In the genomic region with DNA sequence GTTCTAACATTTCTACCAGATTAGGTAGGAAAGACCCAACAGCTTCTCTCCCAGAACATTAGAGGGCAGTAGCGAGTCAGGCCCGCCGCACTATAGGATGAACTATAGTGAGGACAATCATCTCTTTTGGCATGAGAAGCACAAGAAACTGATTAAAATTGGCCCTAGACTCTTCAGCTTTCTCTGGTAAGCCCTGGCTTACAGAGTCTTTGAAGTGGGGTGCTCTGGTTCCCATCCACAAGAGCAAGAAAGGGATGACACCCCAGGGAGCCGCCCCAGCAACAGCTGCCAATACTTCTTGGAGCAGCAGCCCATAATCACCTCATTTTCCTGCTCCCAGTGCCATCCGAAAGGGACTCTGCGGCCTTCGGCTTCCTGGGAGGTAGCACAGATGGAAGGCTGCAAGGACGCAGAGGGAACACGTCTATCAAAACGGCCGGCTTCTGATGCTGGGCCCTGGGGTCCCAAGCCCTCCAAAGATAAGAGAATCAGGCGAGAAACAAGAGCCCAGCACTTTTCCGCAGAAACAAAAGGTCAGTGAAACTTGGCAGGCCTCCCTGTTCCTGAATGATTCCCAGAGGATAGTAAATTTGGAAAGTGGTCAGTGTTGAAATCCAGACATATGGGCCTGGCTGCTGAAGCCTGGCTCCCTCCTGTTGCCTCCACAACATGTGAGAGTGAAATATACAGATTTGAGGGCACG, we compare ENCODE assay signal across 8 cellular contexts.
DNase-seq lines count a peak whose midpoint lies in the region; ATAC-seq and TF ChIP-seq lines count a peak whose summit lies in the region.

No MANE protein-coding gene starts in this region.

- no peaks in the 10 kb centered on the region for H3K27me3 ChIP-seq in CD8-positive, alpha-beta T cell (ENCODE audit: insufficient read depth, low read length)
- no peaks in the 10 kb centered on the region for H3K27me3 ChIP-seq in HAP-1 (ENCODE audit: low read depth)

- CTCF ChIA-PET in CD8-positive, alpha-beta T cell (lab: Charles Lee) = interaction anchor here (0.6 to 3.8 kb wide), 12 partner anchors 11 to 897 kb away, joined by 3 to 13 read pairs (median 5); no protein-coding TSS in a partner anchor
- CTCF ChIA-PET in OCI-LY7 (lab: Charles Lee; ENCODE audit: unreplicated experiment) = interaction anchor here (0.7 kb wide), 1 partner anchor 82 kb away, joined by 3 read pairs; no protein-coding TSS in a partner anchor
- CTCF ChIA-PET in MCF 10A (lab: Yijun Ruan, JAX) = interaction anchor here (0.5 to 5.5 kb wide), 28 partner anchors 8 to 501 kb away, joined by 3 to 105 read pairs (median 4); no protein-coding TSS in a partner anchor

- POLR2A ChIA-PET in CD8-positive, alpha-beta T cell (lab: Charles Lee) = no interaction called here
- POLR2A ChIA-PET in OCI-LY7 (lab: Charles Lee) (interaction anchor here (0.8 to 1.1 kb wide), 2 partner anchors 16 to 1149 kb away, joined by 3 to 5 read pairs; no protein-coding TSS in a partner anchor), MCF 10A (lab: Yijun Ruan, JAX) (interaction anchor here (0.7 kb wide), 1 partner anchor 49 kb away, joined by 4 read pairs; no protein-coding TSS in a partner anchor)

- no TSS peak for BruUV-seq in OCI-LY7 (replicated peaks; lab: Mats Ljungman, UMichigan)
- BruUV-seq in MCF 10A (replicated peaks; lab: Mats Ljungman, UMichigan) = no TSS peak

- no peak overlapping the region for H2AFZ ChIP-seq in OCI-LY7 (ENCODE audit: low read length)

- intact Hi-C loops in CD8-positive, alpha-beta T cell (cut with DNase I, micrococcal nuclease) = loop anchor here (1.0 to 5.0 kb wide), 2 partner anchors 85 to 435 kb away; no protein-coding TSS in a partner anchor
- intact Hi-C loops in OCI-LY7 (cut with micrococcal nuclease; ENCODE audit: unreplicated experiment) (loop anchor here (1.0 kb wide), 1 partner anchor 85 kb away; no protein-coding TSS in a partner anchor), MCF 10A (cut with micrococcal nuclease) (loop anchor here (1.0 to 5.0 kb wide), 3 partner anchors 85 to 435 kb away; no protein-coding TSS in a partner anchor)

- no peak overlapping the region for H3K4me3 ChIP-seq in CD8-positive, alpha-beta T cell (ENCODE audit: low read depth, low read length)
- no peak overlapping the region for H3K4me3 ChIP-seq in HAP-1
- no peak overlapping the region for H3K4me3 ChIP-seq in OCI-LY7 (ENCODE audit: low read depth, low read length, poor library complexity, severe bottlenecking)

- no peaks in the 10 kb centered on the region for H3K36me3 Mint-ChIP-seq in CD8-positive, alpha-beta T cell
- H3K36me3 Mint-ChIP-seq in MCF 10A (ENCODE audit: insufficient read depth, unreplicated experiment) = no peaks in the 10 kb centered on the region

- peak; percentile 49 for ATAC-seq in CD8-positive, alpha-beta T cell
- ATAC-seq in HG02981 (IDR thresholded peaks at IDR 0.05; ENCODE audit: unreplicated experiment) = no peak

- no peaks in the 10 kb centered on the region for H3K9me3 ChIP-seq in CD8-positive, alpha-beta T cell (ENCODE audit: low read length)
- H3K9me3 ChIP-seq in HAP-1 = no peaks in the 10 kb centered on the region
- no peaks in the 10 kb centered on the region for H3K9me3 ChIP-seq in OCI-LY7 (ENCODE audit: low read length)

- H3K79me2 ChIP-seq in OCI-LY7 (ENCODE audit: insufficient read depth, low read depth, low read length) = no peaks in the 10 kb centered on the region

- no peaks in the 10 kb centered on the region for H3K36me3 ChIP-seq in CD8-positive, alpha-beta T cell (ENCODE audit: insufficient read depth, low read length)
- no peaks in the 10 kb centered on the region for H3K36me3 ChIP-seq in HAP-1 (replicated peaks)
- H3K36me3 ChIP-seq in OCI-LY7 (ENCODE audit: insufficient read depth, low read length) = no peaks in the 10 kb centered on the region

- H3K9me2 ChIP-seq in OCI-LY7 (ENCODE audit: insufficient read depth, low read length) = no peaks in the 10 kb centered on the region

- no peak overlapping the region for H3K4me3 Mint-ChIP-seq in CD8-positive, alpha-beta T cell
- H3K4me3 Mint-ChIP-seq in MCF 10A (ENCODE audit: unreplicated experiment) = no peak overlapping the region

- H3K27ac Mint-ChIP-seq in CD8-positive, alpha-beta T cell = no peak overlapping the region
- no peak overlapping the region for H3K27ac Mint-ChIP-seq in MCF 10A (ENCODE audit: low read depth, unreplicated experiment)

- H3K4me1 ChIP-seq in CD8-positive, alpha-beta T cell (ENCODE audit: insufficient read depth, low read length) = no peaks in the 10 kb centered on the region
- H3K4me1 ChIP-seq in HAP-1 (no peaks in the 10 kb centered on the region), OCI-LY7 (ENCODE audit: insufficient read depth, low read length, poor library complexity, severe bottlenecking) (no peaks in the 10 kb centered on the region)

- H4K20me1 ChIP-seq in OCI-LY7 (ENCODE audit: insufficient read depth, low read length) = no peaks in the 10 kb centered on the region

- DNase-seq in CD8-positive, alpha-beta T cell = peak in 3 of 7 experiments; percentile 20 to 32 (median 26)
- DNase-seq in HAP-1 (ENCODE audit: low spot score in 2 of 2) (peak; percentile 62 to 67), OCI-LY7 (ENCODE audit: low spot score) (peak; percentile 34), MCF 10A (ENCODE audit: unreplicated experiment) (peak; percentile 79), islet precursor cell (peak; percentile 69)
- DNase-seq in stimulated activated CD4-positive, alpha-beta T cell treated with anti-CD3 and anti-CD28 coated beads, Interleukin-12 subunit alpha, Interleukin-12 subunit beta, amount 100 ng/mL, for 48 hours (ENCODE audit: low read depth in 2 of 3, low spot score in 1 of 3) = peak in 2 of 3 donors; percentile 33 to 35
- DNase-seq in activated CD4-positive, CD25-positive, alpha-beta regulatory T cell treated with anti-CD3 and anti-CD28 coated beads, Interleukin-2, amount 50 U/mL, for 72 hours = no peak

- no peaks in the 10 kb centered on the region for H3K4me1 Mint-ChIP-seq in CD8-positive, alpha-beta T cell (ENCODE audit: low read depth)
- peaks cover 6% of the 10 kb centered on the region for H3K4me1 Mint-ChIP-seq in MCF 10A (ENCODE audit: insufficient read depth, unreplicated experiment)

- in situ Hi-C loops in HAP-1 (cut with MboI; ENCODE audit: low sequenced_read_pairs) = no loop called here

- no peak overlapping the region for H3K4me2 ChIP-seq in OCI-LY7 (ENCODE audit: low read length)

- H3K27ac ChIP-seq in CD8-positive, alpha-beta T cell (ENCODE audit: low read depth, low read length) = no peak overlapping the region
- H3K27ac ChIP-seq in OCI-LY7 (ENCODE audit: low read depth, low read length, poor library complexity, severe bottlenecking) = no peak overlapping the region

- peaks cover 44% of the 10 kb centered on the region for H3K27me3 Mint-ChIP-seq in CD8-positive, alpha-beta T cell (ENCODE audit: low read depth)
- peaks cover 59% of the 10 kb centered on the region for H3K27me3 Mint-ChIP-seq in MCF 10A (ENCODE audit: insufficient read depth, unreplicated experiment)

- peak; percentile 77 for TF ChIP-seq CTCF in CD8-positive, alpha-beta T cell (IDR thresholded peaks at IDR 0.05)
- TF ChIP-seq CTCF in OCI-LY7 (conservative IDR thresholded peaks at IDR 0.05; ENCODE audit: low read length) (peak; percentile 90), MCF 10A (IDR thresholded peaks at IDR 0.05; ENCODE audit: unreplicated experiment) (peak; percentile 84)

- peaks cover 3% of the 10 kb centered on the region for H3K9me3 Mint-ChIP-seq in CD8-positive, alpha-beta T cell
- peaks cover 6% of the 10 kb centered on the region for H3K9me3 Mint-ChIP-seq in MCF 10A (ENCODE audit: unreplicated experiment)
